Comparison of ENCODE assay signal across 16 cellular contexts in the genomic region with DNA sequence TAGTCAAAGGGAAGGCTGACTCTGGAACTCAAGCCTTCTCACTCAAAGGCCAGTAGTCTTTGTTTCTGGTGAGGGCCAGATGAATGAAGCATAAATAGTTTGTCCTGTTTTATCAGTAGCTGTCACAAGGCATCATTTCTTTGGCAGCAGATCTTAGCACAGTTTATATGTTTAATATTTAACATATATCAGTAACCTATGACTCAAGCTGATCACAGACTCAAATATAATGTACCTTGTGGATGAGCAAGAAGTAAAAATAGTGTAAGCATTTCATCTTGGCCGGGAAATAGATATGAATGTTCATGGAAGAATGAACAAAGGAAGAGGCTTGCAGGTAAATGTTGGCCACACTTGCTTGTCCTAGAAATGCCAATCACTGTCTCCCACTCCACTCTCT.
A peak's percentile ranks its signal among the peaks of the same experiment; 100 is the strongest.
DNase-seq lines count a peak whose midpoint lies in the region; ATAC-seq, FAIRE-seq and TF ChIP-seq lines count a peak whose summit lies in the region.
"Had no signal": no experiment of that assay in that cellular context is flagged by ENCODE, and none has a peak within 500 bp of the region (broad histone marks: within the 10 kb centered on the region; RNA-seq: fewer than 3 reads in every experiment).

No MANE protein-coding gene starts in this region.

- DNase-seq in HTR-8/SVneo (ENCODE audit: insufficient read length, low spot score) (no peak), endothelial cell (ENCODE audit: low spot score) (no peak), kidney tubule cell (ENCODE audit: low spot score) (peak; percentile 59), omental fat pad (ENCODE audit: low spot score) (no peak), WERI-Rb-1 (no peak)
- DNase-seq in stimulated activated CD4-positive, alpha-beta T cell treated with anti-CD3 and anti-CD28 coated beads, Interleukin-15, amount 100 ng/mL, for 24 hours, result no peak
- DNase-seq: C1 segment of cervical spinal cord, Calu3, COR-L47, DMS53, DMS79 treated with DMSO at 0.1 percent for 48 hours, GOT3, H7, HCEC 1CT had no signal

- peak overlapping the region; percentile 12 for H3K27ac Mint-ChIP-seq in endothelial cell (ENCODE audit: unreplicated experiment)
- H3K27ac Mint-ChIP-seq: CD4-positive, alpha-beta memory T cell had no signal

- no peaks in the 10 kb centered on the region for H3K9me3 Mint-ChIP-seq in endothelial cell (ENCODE audit: unreplicated experiment)

- no peak overlapping the region for H3K27ac ChIP-seq in WERI-Rb-1

- H3K4me1 Mint-ChIP-seq in endothelial cell (ENCODE audit: unreplicated experiment), result peaks cover 34% of the 10 kb centered on the region

- TF ChIP-seq CTCF in endothelial cell (IDR thresholded peaks at IDR 0.05; ENCODE audit: unreplicated experiment), result no peak
- TF ChIP-seq CTCF in omental fat pad (IDR thresholded peaks at IDR 0.05), result no peak
- TF ChIP-seq CTCF in WERI-Rb-1 (IDR thresholded peaks at IDR 0.05; ENCODE audit: low read depth, low read length), result no peak

- peak; percentile 66 for FAIRE-seq in HTR-8/SVneo (lab: Jason Lieb, UNC)
- FAIRE-seq: GM12892 had no signal

- no peak for ATAC-seq in omental fat pad (ENCODE audit: low FRiP score)

- H3K27me3 ChIP-seq in WERI-Rb-1 (ENCODE audit: insufficient read depth, low read depth, severe bottlenecking), result peaks cover 36% of the 10 kb centered on the region

- no peak overlapping the region for H3K4me3 Mint-ChIP-seq in endothelial cell (ENCODE audit: unreplicated experiment)

- H3K36me3 ChIP-seq in WERI-Rb-1, result no peaks in the 10 kb centered on the region

- H3K36me3 Mint-ChIP-seq in endothelial cell (ENCODE audit: low read depth, unreplicated experiment), result no peaks in the 10 kb centered on the region
- H3K36me3 Mint-ChIP-seq: CD4-positive, alpha-beta memory T cell had no signal

- no peaks in the 10 kb centered on the region for H3K9me3 ChIP-seq in WERI-Rb-1 (ENCODE audit: severe bottlenecking)

- H3K27me3 Mint-ChIP-seq in endothelial cell (ENCODE audit: unreplicated experiment), result no peaks in the 10 kb centered on the region

- H3K4me3 ChIP-seq in WERI-Rb-1 (ENCODE audit: low read depth, low read length), result no peak overlapping the region
